ENCODE assay signal across 1 cellular context in the genomic region with DNA sequence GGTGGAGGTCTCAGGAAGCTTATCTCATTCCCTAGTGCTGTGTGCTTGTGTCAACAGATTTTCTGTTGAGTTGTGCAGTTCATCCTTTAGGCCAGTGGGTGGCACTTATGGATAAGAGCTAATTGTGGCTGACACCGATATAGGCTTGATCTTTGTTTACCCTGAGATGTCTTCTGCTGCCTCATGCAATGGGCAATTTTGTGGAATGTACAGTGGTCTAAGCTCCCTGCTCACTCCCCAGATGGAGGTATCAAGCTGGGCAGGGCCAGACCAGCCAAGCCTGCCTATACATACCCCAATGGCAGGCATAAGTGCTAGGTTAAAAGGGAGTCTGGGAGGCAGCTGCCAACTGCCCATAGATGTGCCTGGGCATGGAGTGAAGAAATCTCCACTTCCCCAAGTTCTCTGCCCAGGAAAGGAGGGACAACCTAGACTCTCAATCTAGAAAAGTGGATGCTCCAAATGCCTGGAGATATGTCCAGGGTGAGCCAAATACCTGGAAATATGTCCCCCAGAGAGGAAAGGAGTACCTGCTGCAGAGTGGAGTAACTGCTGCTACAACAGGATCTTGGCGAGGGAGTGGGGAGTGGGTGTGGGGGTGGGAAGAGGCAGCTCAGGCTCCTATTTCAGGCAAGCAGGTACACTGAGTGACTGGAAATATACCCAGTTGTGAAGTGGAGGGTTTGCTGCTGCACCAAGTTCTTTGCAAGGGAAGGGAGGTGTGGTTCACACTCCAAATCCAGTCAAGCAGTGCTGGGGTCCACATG.
TF ChIP-seq lines count a peak whose summit lies in the region.

No MANE protein-coding gene starts in this region.

TF ChIP-seq in HepG2, 621 proteins besides CTCF, POLR2A, EP300 and RAD21 (continued from another document and continues in another):
- TF ChIP-seq, protein P1, sequence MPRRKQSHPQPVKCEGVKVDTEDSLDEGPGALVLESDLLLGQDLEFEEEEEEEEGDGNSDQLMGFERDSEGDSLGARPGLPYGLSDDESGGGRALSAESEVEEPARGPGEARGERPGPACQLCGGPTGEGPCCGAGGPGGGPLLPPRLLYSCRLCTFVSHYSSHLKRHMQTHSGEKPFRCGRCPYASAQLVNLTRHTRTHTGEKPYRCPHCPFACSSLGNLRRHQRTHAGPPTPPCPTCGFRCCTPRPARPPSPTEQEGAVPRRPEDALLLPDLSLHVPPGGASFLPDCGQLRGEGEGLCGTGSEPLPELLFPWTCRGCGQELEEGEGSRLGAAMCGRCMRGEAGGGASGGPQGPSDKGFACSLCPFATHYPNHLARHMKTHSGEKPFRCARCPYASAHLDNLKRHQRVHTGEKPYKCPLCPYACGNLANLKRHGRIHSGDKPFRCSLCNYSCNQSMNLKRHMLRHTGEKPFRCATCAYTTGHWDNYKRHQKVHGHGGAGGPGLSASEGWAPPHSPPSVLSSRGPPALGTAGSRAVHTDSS (CRISPR knock-in tag; conservative IDR thresholded peaks at IDR 0.05) = no peak
- no peak for TF ChIP-seq PRMT3 (CRISPR knock-in tag; IDR thresholded peaks at IDR 0.05; ENCODE audit: borderline replicate concordance, low read depth)
- TF ChIP-seq NFIB (CRISPR knock-in tag; IDR thresholded peaks at IDR 0.05; ENCODE audit: borderline replicate concordance) = no peak
- no peak for TF ChIP-seq KDM2A (CRISPR knock-in tag; IDR thresholded peaks at IDR 0.05; ENCODE audit: borderline replicate concordance, low read depth)
- TF ChIP-seq ZMYM3 (CRISPR knock-in tag; IDR thresholded peaks at IDR 0.05) = no peak
- no peak for TF ChIP-seq FOXO1 (CRISPR knock-in tag; IDR thresholded peaks at IDR 0.05)
- no peak for TF ChIP-seq HOXA5 (CRISPR knock-in tag; IDR thresholded peaks at IDR 0.05)
- TF ChIP-seq, protein P2, sequence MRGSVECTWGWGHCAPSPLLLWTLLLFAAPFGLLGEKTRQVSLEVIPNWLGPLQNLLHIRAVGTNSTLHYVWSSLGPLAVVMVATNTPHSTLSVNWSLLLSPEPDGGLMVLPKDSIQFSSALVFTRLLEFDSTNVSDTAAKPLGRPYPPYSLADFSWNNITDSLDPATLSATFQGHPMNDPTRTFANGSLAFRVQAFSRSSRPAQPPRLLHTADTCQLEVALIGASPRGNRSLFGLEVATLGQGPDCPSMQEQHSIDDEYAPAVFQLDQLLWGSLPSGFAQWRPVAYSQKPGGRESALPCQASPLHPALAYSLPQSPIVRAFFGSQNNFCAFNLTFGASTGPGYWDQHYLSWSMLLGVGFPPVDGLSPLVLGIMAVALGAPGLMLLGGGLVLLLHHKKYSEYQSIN (CRISPR knock-in tag; IDR thresholded peaks at IDR 0.05; ENCODE audit: borderline replicate concordance) = no peak; the same call in 1 of the 2 replicates
- TF ChIP-seq ZBTB21 (CRISPR knock-in tag; IDR thresholded peaks at IDR 0.05) = no peak
- no peak for TF ChIP-seq HDAC2 (CRISPR knock-in tag; IDR thresholded peaks at IDR 0.05)
- no peak for TF ChIP-seq ZNF766 (CRISPR knock-in tag; IDR thresholded peaks at IDR 0.05; ENCODE audit: borderline replicate concordance)
- TF ChIP-seq, protein P3, sequence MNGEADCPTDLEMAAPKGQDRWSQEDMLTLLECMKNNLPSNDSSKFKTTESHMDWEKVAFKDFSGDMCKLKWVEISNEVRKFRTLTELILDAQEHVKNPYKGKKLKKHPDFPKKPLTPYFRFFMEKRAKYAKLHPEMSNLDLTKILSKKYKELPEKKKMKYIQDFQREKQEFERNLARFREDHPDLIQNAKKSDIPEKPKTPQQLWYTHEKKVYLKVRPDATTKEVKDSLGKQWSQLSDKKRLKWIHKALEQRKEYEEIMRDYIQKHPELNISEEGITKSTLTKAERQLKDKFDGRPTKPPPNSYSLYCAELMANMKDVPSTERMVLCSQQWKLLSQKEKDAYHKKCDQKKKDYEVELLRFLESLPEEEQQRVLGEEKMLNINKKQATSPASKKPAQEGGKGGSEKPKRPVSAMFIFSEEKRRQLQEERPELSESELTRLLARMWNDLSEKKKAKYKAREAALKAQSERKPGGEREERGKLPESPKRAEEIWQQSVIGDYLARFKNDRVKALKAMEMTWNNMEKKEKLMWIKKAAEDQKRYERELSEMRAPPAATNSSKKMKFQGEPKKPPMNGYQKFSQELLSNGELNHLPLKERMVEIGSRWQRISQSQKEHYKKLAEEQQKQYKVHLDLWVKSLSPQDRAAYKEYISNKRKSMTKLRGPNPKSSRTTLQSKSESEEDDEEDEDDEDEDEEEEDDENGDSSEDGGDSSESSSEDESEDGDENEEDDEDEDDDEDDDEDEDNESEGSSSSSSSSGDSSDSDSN (CRISPR knock-in tag; IDR thresholded peaks at IDR 0.05) = no peak
- TF ChIP-seq MTF1 (CRISPR knock-in tag; IDR thresholded peaks at IDR 0.05) = no peak
- no peak for TF ChIP-seq HNRNPK (IDR thresholded peaks at IDR 0.05; ENCODE audit: low read depth, low read length, poor library complexity, severe bottlenecking)
- TF ChIP-seq, protein P4, sequence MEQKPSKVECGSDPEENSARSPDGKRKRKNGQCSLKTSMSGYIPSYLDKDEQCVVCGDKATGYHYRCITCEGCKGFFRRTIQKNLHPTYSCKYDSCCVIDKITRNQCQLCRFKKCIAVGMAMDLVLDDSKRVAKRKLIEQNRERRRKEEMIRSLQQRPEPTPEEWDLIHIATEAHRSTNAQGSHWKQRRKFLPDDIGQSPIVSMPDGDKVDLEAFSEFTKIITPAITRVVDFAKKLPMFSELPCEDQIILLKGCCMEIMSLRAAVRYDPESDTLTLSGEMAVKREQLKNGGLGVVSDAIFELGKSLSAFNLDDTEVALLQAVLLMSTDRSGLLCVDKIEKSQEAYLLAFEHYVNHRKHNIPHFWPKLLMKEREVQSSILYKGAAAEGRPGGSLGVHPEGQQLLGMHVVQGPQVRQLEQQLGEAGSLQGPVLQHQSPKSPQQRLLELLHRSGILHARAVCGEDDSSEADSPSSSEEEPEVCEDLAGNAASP (CRISPR knock-in tag; IDR thresholded peaks at IDR 0.05; ENCODE audit: borderline replicate concordance) = no peak
- TF ChIP-seq, protein P5, sequence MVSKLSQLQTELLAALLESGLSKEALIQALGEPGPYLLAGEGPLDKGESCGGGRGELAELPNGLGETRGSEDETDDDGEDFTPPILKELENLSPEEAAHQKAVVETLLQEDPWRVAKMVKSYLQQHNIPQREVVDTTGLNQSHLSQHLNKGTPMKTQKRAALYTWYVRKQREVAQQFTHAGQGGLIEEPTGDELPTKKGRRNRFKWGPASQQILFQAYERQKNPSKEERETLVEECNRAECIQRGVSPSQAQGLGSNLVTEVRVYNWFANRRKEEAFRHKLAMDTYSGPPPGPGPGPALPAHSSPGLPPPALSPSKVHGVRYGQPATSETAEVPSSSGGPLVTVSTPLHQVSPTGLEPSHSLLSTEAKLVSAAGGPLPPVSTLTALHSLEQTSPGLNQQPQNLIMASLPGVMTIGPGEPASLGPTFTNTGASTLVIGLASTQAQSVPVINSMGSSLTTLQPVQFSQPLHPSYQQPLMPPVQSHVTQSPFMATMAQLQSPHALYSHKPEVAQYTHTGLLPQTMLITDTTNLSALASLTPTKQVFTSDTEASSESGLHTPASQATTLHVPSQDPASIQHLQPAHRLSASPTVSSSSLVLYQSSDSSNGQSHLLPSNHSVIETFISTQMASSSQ (IDR thresholded peaks at IDR 0.05; ENCODE audit: low read depth) = no peak
- TF ChIP-seq, protein P5 (CRISPR knock-in tag; IDR thresholded peaks at IDR 0.05; ENCODE audit: borderline replicate concordance) = no peak
- TF ChIP-seq, protein P6, sequence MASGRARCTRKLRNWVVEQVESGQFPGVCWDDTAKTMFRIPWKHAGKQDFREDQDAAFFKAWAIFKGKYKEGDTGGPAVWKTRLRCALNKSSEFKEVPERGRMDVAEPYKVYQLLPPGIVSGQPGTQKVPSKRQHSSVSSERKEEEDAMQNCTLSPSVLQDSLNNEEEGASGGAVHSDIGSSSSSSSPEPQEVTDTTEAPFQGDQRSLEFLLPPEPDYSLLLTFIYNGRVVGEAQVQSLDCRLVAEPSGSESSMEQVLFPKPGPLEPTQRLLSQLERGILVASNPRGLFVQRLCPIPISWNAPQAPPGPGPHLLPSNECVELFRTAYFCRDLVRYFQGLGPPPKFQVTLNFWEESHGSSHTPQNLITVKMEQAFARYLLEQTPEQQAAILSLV (CRISPR knock-in tag; IDR thresholded peaks at IDR 0.05; ENCODE audit: borderline replicate concordance) = 0 out of 2 replicates have a peak, but pooled peaks have one; percentile 46
- no peak for TF ChIP-seq ESRRA (CRISPR knock-in tag; IDR thresholded peaks at IDR 0.05; ENCODE audit: low read depth)
- TF ChIP-seq ZNF629 (CRISPR knock-in tag; conservative IDR thresholded peaks at IDR 0.05) = no peak
- TF ChIP-seq ZNF776 (CRISPR knock-in tag; IDR thresholded peaks at IDR 0.05) = no peak
- TF ChIP-seq ZNF790 (CRISPR knock-in tag; IDR thresholded peaks at IDR 0.05; ENCODE audit: borderline replicate concordance) = no peak
- 0 out of 2 replicates have a peak, but pooled peaks have one; percentile 32 for TF ChIP-seq ATRX (CRISPR knock-in tag; IDR thresholded peaks at IDR 0.05; ENCODE audit: borderline replicate concordance)
- TF ChIP-seq BRCA1 (CRISPR knock-in tag; IDR thresholded peaks at IDR 0.05) = no peak
- TF ChIP-seq, protein P7, sequence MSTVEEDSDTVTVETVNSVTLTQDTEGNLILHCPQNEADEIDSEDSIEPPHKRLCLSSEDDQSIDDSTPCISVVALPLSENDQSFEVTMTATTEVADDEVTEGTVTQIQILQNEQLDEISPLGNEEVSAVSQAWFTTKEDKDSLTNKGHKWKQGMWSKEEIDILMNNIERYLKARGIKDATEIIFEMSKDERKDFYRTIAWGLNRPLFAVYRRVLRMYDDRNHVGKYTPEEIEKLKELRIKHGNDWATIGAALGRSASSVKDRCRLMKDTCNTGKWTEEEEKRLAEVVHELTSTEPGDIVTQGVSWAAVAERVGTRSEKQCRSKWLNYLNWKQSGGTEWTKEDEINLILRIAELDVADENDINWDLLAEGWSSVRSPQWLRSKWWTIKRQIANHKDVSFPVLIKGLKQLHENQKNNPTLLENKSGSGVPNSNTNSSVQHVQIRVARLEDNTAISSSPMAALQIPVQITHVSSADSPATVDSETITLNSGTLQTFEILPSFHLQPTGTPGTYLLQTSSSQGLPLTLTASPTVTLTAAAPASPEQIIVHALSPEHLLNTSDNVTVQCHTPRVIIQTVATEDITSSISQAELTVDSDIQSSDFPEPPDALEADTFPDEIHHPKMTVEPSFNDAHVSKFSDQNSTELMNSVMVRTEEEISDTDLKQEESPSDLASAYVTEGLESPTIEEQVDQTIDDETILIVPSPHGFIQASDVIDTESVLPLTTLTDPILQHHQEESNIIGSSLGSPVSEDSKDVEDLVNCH (CRISPR knock-in tag; IDR thresholded peaks at IDR 0.05) = no peak
- TF ChIP-seq MXD4 (CRISPR knock-in tag; IDR thresholded peaks at IDR 0.05) = no peak
- no peak for TF ChIP-seq ZNF773 (CRISPR knock-in tag; IDR thresholded peaks at IDR 0.05; ENCODE audit: borderline replicate concordance)
- no peak for TF ChIP-seq ZNF546 (CRISPR knock-in tag; conservative IDR thresholded peaks at IDR 0.05)
- TF ChIP-seq, protein P8, sequence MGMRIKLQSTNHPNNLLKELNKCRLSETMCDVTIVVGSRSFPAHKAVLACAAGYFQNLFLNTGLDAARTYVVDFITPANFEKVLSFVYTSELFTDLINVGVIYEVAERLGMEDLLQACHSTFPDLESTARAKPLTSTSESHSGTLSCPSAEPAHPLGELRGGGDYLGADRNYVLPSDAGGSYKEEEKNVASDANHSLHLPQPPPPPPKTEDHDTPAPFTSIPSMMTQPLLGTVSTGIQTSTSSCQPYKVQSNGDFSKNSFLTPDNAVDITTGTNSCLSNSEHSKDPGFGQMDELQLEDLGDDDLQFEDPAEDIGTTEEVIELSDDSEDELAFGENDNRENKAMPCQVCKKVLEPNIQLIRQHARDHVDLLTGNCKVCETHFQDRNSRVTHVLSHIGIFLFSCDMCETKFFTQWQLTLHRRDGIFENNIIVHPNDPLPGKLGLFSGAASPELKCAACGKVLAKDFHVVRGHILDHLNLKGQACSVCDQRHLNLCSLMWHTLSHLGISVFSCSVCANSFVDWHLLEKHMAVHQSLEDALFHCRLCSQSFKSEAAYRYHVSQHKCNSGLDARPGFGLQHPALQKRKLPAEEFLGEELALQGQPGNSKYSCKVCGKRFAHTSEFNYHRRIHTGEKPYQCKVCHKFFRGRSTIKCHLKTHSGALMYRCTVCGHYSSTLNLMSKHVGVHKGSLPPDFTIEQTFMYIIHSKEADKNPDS (CRISPR knock-in tag; IDR thresholded peaks at IDR 0.05) = no peak
- peak; percentile 96 for TF ChIP-seq ZNF230 (CRISPR knock-in tag; IDR thresholded peaks at IDR 0.05)
- TF ChIP-seq PLRG1 (conservative IDR thresholded peaks at IDR 0.05) = no peak
- TF ChIP-seq KLF6 (CRISPR knock-in tag; IDR thresholded peaks at IDR 0.05) = no peak
- TF ChIP-seq SP4 (CRISPR knock-in tag; IDR thresholded peaks at IDR 0.05) = no peak
- TF ChIP-seq JUND (CRISPR knock-in tag; IDR thresholded peaks at IDR 0.05) = no peak
- TF ChIP-seq, protein P9, sequence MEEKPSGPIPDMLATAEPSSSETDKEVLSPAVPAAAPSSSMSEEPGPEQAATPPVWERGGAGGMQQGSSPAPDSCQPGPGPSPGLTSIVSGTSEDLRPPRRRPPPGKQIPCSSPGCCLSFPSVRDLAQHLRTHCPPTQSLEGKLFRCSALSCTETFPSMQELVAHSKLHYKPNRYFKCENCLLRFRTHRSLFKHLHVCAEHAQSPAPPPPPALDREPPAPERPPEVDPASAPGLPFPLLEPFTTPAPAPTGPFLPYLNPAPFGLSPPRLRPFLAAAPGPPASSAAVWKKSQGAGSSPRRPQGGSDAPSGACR (CRISPR knock-in tag; IDR thresholded peaks at IDR 0.05) = no peak
